Comparison of ENCODE assay signal across 19 cellular contexts in genomic region chr13:48625396-48626076, GRCh38. TPM values are rescaled to one million over a fixed set of nuclear protein-coding genes. Genes with fewer than 3 reads are reported as not detected.
DNase-seq lines count a peak whose midpoint lies in the region; ATAC-seq, FAIRE-seq and TF ChIP-seq lines count a peak whose summit lies in the region.
"Had no signal": no experiment of that assay in that cellular context is flagged by ENCODE, and none has a peak within 500 bp of the region (broad histone marks: within the 10 kb centered on the region; RNA-seq: fewer than 3 reads in every experiment).

No MANE protein-coding gene starts in this region.

- BruUV-seq in HepG2 (replicated peaks; lab: Mats Ljungman, UMichigan): no TSS peak

- no peak overlapping the region for H3K4me3 Mint-ChIP-seq in endodermal cell
- H3K4me3 Mint-ChIP-seq in CD4-positive, alpha-beta memory T cell: no peak overlapping the region
- H3K4me3 Mint-ChIP-seq: activated CD8-positive, alpha-beta memory T cell treated with anti-CD3 and anti-CD28 coated beads, Interleukin-2, amount 10 ng/mL, durations not matched to agents 7 days and 5 days; stimulated activated memory B cell treated with anti-CD40 and anti-IgM and Interleukin-4, amounts not matched to agents 10 μg/mL and 1 μg/mL and 100 μg/mL, for 72 hours; T-cell; WTC11 had no signal

- intact Hi-C loops in HepG2 (cut with micrococcal nuclease; ENCODE audit: unreplicated experiment): loop anchor here (5.0 kb wide), 1 partner anchor 528 kb away; the partner anchor contains the start of gene MED4
- intact Hi-C loops in spleen (cut with DNase I; ENCODE audit: low total_unique reads): no loop called here
- intact Hi-C loops in CD4-positive, alpha-beta memory T cell (cut with micrococcal nuclease): no loop called here

- H3K27ac ChIP-seq in endodermal cell (ENCODE audit: low read depth, low read length) (no peak overlapping the region), HepG2 (ENCODE audit: extremely low read length, insufficient read depth, low read length) (peak overlapping the region; percentile 84), spleen (peak overlapping the region in 7 of 8 donors; percentile 37 to 75 (median 66)), MM.1S (ENCODE audit: low read length) (no peak overlapping the region)
- no peak overlapping the region for H3K27ac ChIP-seq in CD4-positive, alpha-beta memory T cell (ENCODE audit: low read depth, low read length)

- TF ChIP-seq POLR2A in HepG2 (IDR thresholded peaks at IDR 0.05; ENCODE audit: insufficient read depth in 1 of 2, low read depth in 2 of 2, low read length in 2 of 2): no peak
- TF ChIP-seq POLR2A in spleen (IDR thresholded peaks at IDR 0.05): no peak

- no peaks in the 10 kb centered on the region for H3K4me1 ChIP-seq in endodermal cell (ENCODE audit: control insufficient read depth, insufficient read depth, low read length)
- H3K4me1 ChIP-seq in HepG2 (ENCODE audit: insufficient read depth, low read length): peaks cover 60% of the 10 kb centered on the region
- H3K4me1 ChIP-seq in spleen: peaks cover 0 to 19% (median 14%) of the 10 kb centered on the region in 6 donors
- H3K4me1 ChIP-seq in CD4-positive, alpha-beta memory T cell (ENCODE audit: insufficient read depth, low read length): no peaks in the 10 kb centered on the region
- H3K4me1 ChIP-seq in MM.1S (ENCODE audit: low read length): no peaks in the 10 kb centered on the region

- in situ Hi-C loops in HepG2 (cut with HindIII; ENCODE audit: extremely low pct_ligation_motif_present, low pct_unique_long_range_greater_than_20kb): no loop called here

- H3K27me3 ChIP-seq in endodermal cell (ENCODE audit: control insufficient read depth, insufficient read depth, low read length, poor library complexity, severe bottlenecking) (no peaks in the 10 kb centered on the region), HepG2 (ENCODE audit: control insufficient read depth in 1 of 2, insufficient read depth in 2 of 2, low read length in 2 of 2) (no peaks in the 10 kb centered on the region), spleen (replicated peaks in 1 of 7) (no peaks in the 10 kb centered on the region), MM.1S (replicated peaks; ENCODE audit: insufficient read depth, low read length) (no peaks in the 10 kb centered on the region)
- H3K27me3 ChIP-seq in CD4-positive, alpha-beta memory T cell (ENCODE audit: insufficient read depth, low read length): no peaks in the 10 kb centered on the region

- TF ChIP-seq EP300 in HepG2 (IDR thresholded peaks at IDR 0.05; ENCODE audit: low read depth in 2 of 2, low read length in 2 of 2) (no peak), HepG2 (CRISPR knock-in tag; IDR thresholded peaks at IDR 0.05; ENCODE audit: borderline replicate concordance) (no peak)

- H3K9me3 ChIP-seq in endodermal cell (ENCODE audit: control insufficient read depth, low read length): peaks cover 20% of the 10 kb centered on the region
- H3K9me3 ChIP-seq in HepG2 (ENCODE audit: low read length): peaks cover 19% of the 10 kb centered on the region
- peaks cover 0 to 27% (median 20%) of the 10 kb centered on the region in 8 donors for H3K9me3 ChIP-seq in spleen
- H3K9me3 ChIP-seq in CD4-positive, alpha-beta memory T cell (ENCODE audit: control insufficient read depth in 1 of 2, low read length in 2 of 2): peaks cover 0 to 5% of the 10 kb centered on the region in 2 donors
- H3K9me3 ChIP-seq in MM.1S (replicated peaks; ENCODE audit: insufficient read depth, low read length): no peaks in the 10 kb centered on the region

- peaks cover 36% of the 10 kb centered on the region for H3K9me3 Mint-ChIP-seq in endodermal cell
- peaks cover 0 to 26% (median 18%) of the 10 kb centered on the region in 8 donors for H3K9me3 Mint-ChIP-seq in CD4-positive, alpha-beta memory T cell

- CTCF ChIA-PET in HepG2 (lab: Yijun Ruan, JAX; ENCODE audit: low intra/inter-chr PET ratio, low total read pairs): no interaction called here
- CTCF ChIA-PET in CD4-positive, alpha-beta memory T cell (lab: Charles Lee; ENCODE audit: partially characterized antibody): no interaction called here

- H3K4me1 Mint-ChIP-seq in endodermal cell: peaks cover 26% of the 10 kb centered on the region
- no peaks in the 10 kb centered on the region for H3K4me1 Mint-ChIP-seq in CD4-positive, alpha-beta memory T cell
- H3K4me1 Mint-ChIP-seq: activated CD8-positive, alpha-beta memory T cell treated with anti-CD3 and anti-CD28 coated beads, Interleukin-2, amount 10 ng/mL, durations not matched to agents 7 days and 5 days; stimulated activated memory B cell treated with anti-CD40 and anti-IgM and Interleukin-4, amounts not matched to agents 10 μg/mL and 1 μg/mL and 100 μg/mL, for 72 hours; T-cell; WTC11 had no signal

- no peaks in the 10 kb centered on the region for H3K79me2 ChIP-seq in HepG2 (ENCODE audit: insufficient read depth, low read length)
- no peaks in the 10 kb centered on the region for H3K79me2 ChIP-seq in MM.1S (ENCODE audit: low read length)

- no peak for FAIRE-seq in HepG2 (lab: Jason Lieb, UNC)

- H3F3A ChIP-seq in MM.1S (ENCODE audit: insufficient read depth, low read length): no peaks in the 10 kb centered on the region

- H3K4me2 ChIP-seq in HepG2 (ENCODE audit: low read depth, low read length) (peak overlapping the region; percentile 61), MM.1S (ENCODE audit: low read depth, low read length) (no peak overlapping the region)

- no peaks in the 10 kb centered on the region for H3K27me3 Mint-ChIP-seq in endodermal cell (ENCODE audit: insufficient read depth)
- peaks cover 0 to 2% of the 10 kb centered on the region in 2 donors for H3K27me3 Mint-ChIP-seq in CD4-positive, alpha-beta memory T cell
- H3K27me3 Mint-ChIP-seq: stimulated activated memory B cell treated with anti-CD40 and anti-IgM and Interleukin-4, amounts not matched to agents 10 μg/mL and 1 μg/mL and 100 μg/mL, for 72 hours; T-cell had no signal

- TF ChIP-seq RAD21 in HepG2 (CRISPR knock-in tag; IDR thresholded peaks at IDR 0.05): no peak

- H3K9ac ChIP-seq in endodermal cell (ENCODE audit: extremely low read depth, low read length, poor library complexity, severe bottlenecking) (no peak overlapping the region), HepG2 (ENCODE audit: insufficient read depth, low read depth, low read length) (peak overlapping the region; percentile 51), MM.1S (ENCODE audit: low read length) (no peak overlapping the region)

- 89 to 96% methylated on average over 2 to 4 of the region's 4 CpGs for WGBS in endodermal cell (ENCODE audit: insufficient coverage in 1 of 2, insufficient read length in 1 of 2), 2 experiments
- 19% methylated on average over 4 of the region's 4 CpGs for WGBS in HepG2 (ENCODE audit: low lambda C conversion rate)
- whole genome bisulfite sequencing in spleen, 5 donors: 60 to 74% (median 69%) methylated on average over 4 of the region's 4 CpGs

- H2AFZ ChIP-seq in HepG2 (ENCODE audit: low read length) (no peak overlapping the region), MM.1S (ENCODE audit: low read length) (no peak overlapping the region)

- no peak for TF ChIP-seq CTCF in endodermal cell (conservative IDR thresholded peaks at IDR 0.05)
- TF ChIP-seq CTCF in HepG2 (CRISPR knock-in tag; IDR thresholded peaks at IDR 0.05): no peak
- TF ChIP-seq CTCF in spleen (IDR thresholded peaks at IDR 0.05 in 8 of 11, conservative IDR thresholded peaks at IDR 0.05 in 3 of 11): no peak
- TF ChIP-seq CTCF in MM.1S (IDR thresholded peaks at IDR 0.05; ENCODE audit: low read length): no peak

- no peaks in the 10 kb centered on the region for H3K9me2 ChIP-seq in MM.1S (replicated peaks; ENCODE audit: insufficient read depth, low read length)

- H3K4me3 ChIP-seq in endodermal cell (ENCODE audit: low read length) (peak overlapping the region; percentile 22), HepG2 (replicated peaks in 1 of 3; ENCODE audit: insufficient read depth in 1 of 3, low read depth in 2 of 3, low read length in 3 of 3) (peak overlapping the region in 2 of 3 experiments; percentile 43 to 45; a peak in 2 of 6 replicates), spleen (no peak overlapping the region), MM.1S (ENCODE audit: low read length) (no peak overlapping the region)
- no peak overlapping the region for H3K4me3 ChIP-seq in CD4-positive, alpha-beta memory T cell (ENCODE audit: low read length in 2 of 2)
- H3K4me3 ChIP-seq: skin epidermis had no signal

- peak; percentile 81 for DNase-seq in OCI-M1 (lab: John Stamatoyannopoulos, UW)
- no peak for DNase-seq in endodermal cell
- DNase-seq in HepG2 (ENCODE audit: low spot score): no peak
- DNase-seq in spleen: no peak
- DNase-seq in CD4-positive, alpha-beta memory T cell: no peak
- no peak for DNase-seq in MM.1S
- no peak for DNase-seq in GM03348 (ENCODE audit: low spot score)
- DNase-seq: activated CD8-positive, alpha-beta memory T cell treated with anti-CD3 and anti-CD28 coated beads, Interleukin-2, amount 10 ng/mL, durations not matched to agents 7 days and 5 days; activated gamma-delta T cell treated with Interleukin-2 at 50 U/mL for 16 hours; NCI-H1105; NCI-H2171; RPMI8226; T-cell had no signal

- H3K36me3 ChIP-seq in endodermal cell (ENCODE audit: control insufficient read depth, insufficient read depth, low read length) (no peaks in the 10 kb centered on the region), HepG2 (replicated peaks in 1 of 2; ENCODE audit: control insufficient read depth in 1 of 2, insufficient read depth in 2 of 2, low read length in 2 of 2) (no peaks in the 10 kb centered on the region), spleen (no peaks in the 10 kb centered on the region), MM.1S (replicated peaks; ENCODE audit: insufficient read depth, low read length) (no peaks in the 10 kb centered on the region)
- H3K36me3 ChIP-seq in CD4-positive, alpha-beta memory T cell (ENCODE audit: insufficient read depth, low read length): no peaks in the 10 kb centered on the region

- POLR2A ChIA-PET in HepG2 (lab: Yijun Ruan, JAX): interaction anchor here (0.6 to 1.3 kb wide), 4 partner anchors 14 to 48 kb away, joined by 3 to 4 read pairs (median 3); no protein-coding TSS in a partner anchor
- POLR2A ChIA-PET in CD4-positive, alpha-beta memory T cell (lab: Charles Lee; ENCODE audit: partially characterized antibody): no interaction called here

- ATAC-seq in HepG2 (peak; percentile 79), HG02884 (IDR thresholded peaks at IDR 0.05; ENCODE audit: unreplicated experiment) (no peak)
- ATAC-seq: activated CD8-positive, alpha-beta memory T cell treated with anti-CD3 and anti-CD28 coated beads, Interleukin-2, amount 10 ng/mL, durations not matched to agents 7 days and 5 days; stimulated activated memory B cell treated with anti-CD40 and anti-IgM and Interleukin-4, amounts not matched to agents 10 μg/mL and 1 μg/mL and 100 μg/mL, for 72 hours; T-cell; WTC11 had no signal

- H3K27ac Mint-ChIP-seq in endodermal cell: no peak overlapping the region
- no peak overlapping the region for H3K27ac Mint-ChIP-seq in CD4-positive, alpha-beta memory T cell
- H3K27ac Mint-ChIP-seq: activated CD8-positive, alpha-beta memory T cell treated with anti-CD3 and anti-CD28 coated beads, Interleukin-2, amount 10 ng/mL, durations not matched to agents 7 days and 5 days; stimulated activated memory B cell treated with anti-CD40 and anti-IgM and Interleukin-4, amounts not matched to agents 10 μg/mL and 1 μg/mL and 100 μg/mL, for 72 hours; T-cell; WTC11 had no signal

- no peaks in the 10 kb centered on the region for H3K36me3 Mint-ChIP-seq in endodermal cell (ENCODE audit: low read depth)
- H3K36me3 Mint-ChIP-seq in CD4-positive, alpha-beta memory T cell: peaks cover 4 to 6% of the 10 kb centered on the region in 2 donors
- H3K36me3 Mint-ChIP-seq: stimulated activated memory B cell treated with anti-CD40 and anti-IgM and Interleukin-4, amounts not matched to agents 10 μg/mL and 1 μg/mL and 100 μg/mL, for 72 hours; T-cell had no signal

- H4K20me1 ChIP-seq in HepG2 (ENCODE audit: insufficient read depth, low read length) (no peaks in the 10 kb centered on the region), MM.1S (ENCODE audit: insufficient read depth, low read length) (no peaks in the 10 kb centered on the region)

RNA-seq across cellular contexts. Expression of gene CYSLTR2, which starts 28.2 kb away (rescaled TPM):
- total RNA-seq in endodermal cell (not detected), HepG2 (2016; rRNA removed; fragmentation: Illumina TruSeq; extraction: Trizol) (not detected in 2 replicates), spleen (1 to 10 TPM; 5.0 to 8.3 (median 6.3) TPM)
- polyA plus RNA-seq in endodermal cell (2013, experiment 1 of 2): not detected
- polyA plus RNA-seq in endodermal cell (2013, experiment 2 of 2): 0.08 TPM
- not detected in 2 replicates for total RNA-seq in HepG2 (2016; cell fraction: cytosol; rRNA removed; fragmentation: Illumina TruSeq; extraction: Trizol; ENCODE audit: low read depth)
- total RNA-seq in HepG2 (2016; cell fraction: insoluble cytoplasmic fraction; rRNA removed; fragmentation: Illumina TruSeq; extraction: Trizol): not detected in 2 replicates
- total RNA-seq in HepG2 (2016; cell fraction: membrane; rRNA removed; fragmentation: Illumina TruSeq; extraction: Trizol): not detected in 2 replicates
- not detected in 2 replicates for total RNA-seq in HepG2 (2016; cell fraction: nucleus; rRNA removed; fragmentation: Illumina TruSeq; extraction: Trizol)
- polyA plus RNA-seq in HepG2 (2011; rRNA removed) (not detected in 2 replicates), spleen (1 to 10 TPM in 1 of 3 donors, under 1 TPM in 2; 0.61 to 1.3 (median 0.98) TPM)
- not detected in 2 replicates for polyA plus RNA-seq in HepG2 (2011; cell fraction: cytosol; rRNA removed)
- not detected in 2 replicates for polyA plus RNA-seq in HepG2 (2011; cell fraction: nucleus; rRNA removed)
- polyA plus RNA-seq in HepG2 (2012): not detected in 2 replicates
- polyA plus RNA-seq in HepG2 (2016; cell fraction: cytosol; fragmentation: Illumina TruSeq; extraction: Trizol; ENCODE audit: low read depth): not detected in 2 replicates
- not detected in 2 replicates for polyA plus RNA-seq in HepG2 (2016; cell fraction: insoluble cytoplasmic fraction; fragmentation: Illumina TruSeq; extraction: Trizol; ENCODE audit: low read depth)
- not detected in 2 replicates for polyA plus RNA-seq in HepG2 (2016; cell fraction: membrane; fragmentation: Illumina TruSeq; extraction: Trizol; ENCODE audit: low read depth)
- not detected in 2 replicates for polyA plus RNA-seq in HepG2 (2016; cell fraction: nucleus; fragmentation: Illumina TruSeq; extraction: Trizol; ENCODE audit: insufficient read depth, low read depth)
- not detected in 2 replicates for polyA minus RNA-seq in HepG2 (2011; rRNA and poly(A)+ RNA removed; ENCODE audit: low replicate concordance)
- not detected in 2 replicates for polyA minus RNA-seq in HepG2 (2011; cell fraction: cytosol; rRNA and poly(A)+ RNA removed)
- not detected in 2 replicates for polyA minus RNA-seq in HepG2 (2011; cell fraction: nucleus; rRNA and poly(A)+ RNA removed)
- 1 to 10 TPM; 3.3 to 3.7 TPM for total RNA-seq in CD4-positive, alpha-beta memory T cell
- polyA plus RNA-seq in CD4-positive, alpha-beta memory T cell: 1 to 10 TPM in 1 of 2 donors, under 1 TPM in 1; 0.68 to 3.3 TPM
- total RNA-seq: dermis microvascular lymphatic vessel endothelial cell, lung microvascular endothelial cell, WTC11 had no signal

Comparison
In these comparisons a context has a peak if more than half of its experiments do, and no peak if none do; other contexts are left out.
1. H3K27ac ChIP-seq: peak in HepG2 (single experiment) and spleen (7 of 8); none in endodermal cell (single experiment), CD4-positive, alpha-beta memory T cell (single experiment) and MM.1S (single experiment).
2. H3K4me3 ChIP-seq: peak in endodermal cell (single experiment) and HepG2 (2 of 3); none in spleen (0 of 8), CD4-positive, alpha-beta memory T cell (0 of 2) and MM.1S (single experiment).